Comparison of ENCODE assay signal across 20 cellular contexts in the genomic region with DNA sequence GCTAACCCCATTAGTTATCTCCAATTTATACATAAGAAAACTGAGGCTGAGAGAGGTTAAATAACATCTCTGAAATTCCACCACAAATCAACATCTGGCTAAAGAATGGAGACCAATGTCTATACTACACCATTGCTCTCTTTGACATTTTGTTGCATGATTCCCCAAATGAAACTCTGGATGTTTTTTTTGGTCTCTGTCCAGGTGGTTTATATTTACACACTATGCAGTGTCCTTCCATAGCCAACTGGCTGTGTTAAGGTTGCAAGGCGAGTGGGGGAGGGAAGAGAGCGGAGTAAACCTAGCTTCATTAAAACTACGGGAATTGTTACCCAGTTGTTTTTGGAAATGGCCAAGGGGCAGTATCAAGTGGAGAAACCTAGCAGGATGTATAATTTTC.
A peak's percentile ranks its signal among the peaks of the same experiment; 100 is the strongest.
DNase-seq lines count a peak whose midpoint lies in the region; ATAC-seq, FAIRE-seq and TF ChIP-seq lines count a peak whose summit lies in the region.
"Had no signal": no experiment of that assay in that cellular context is flagged by ENCODE, and none has a peak within 500 bp of the region (broad histone marks: within the 10 kb centered on the region; RNA-seq: fewer than 3 reads in every experiment).

No MANE protein-coding gene starts in this region.

- CTCF ChIA-PET in endothelial cell of umbilical vein (lab: Charles Lee) = no interaction called here

- no peaks in the 10 kb centered on the region for H3K27me3 ChIP-seq in endothelial cell of umbilical vein (ENCODE audit: control insufficient read depth in 2 of 2, insufficient read depth in 2 of 2, low read length in 2 of 2)
- H3K27me3 ChIP-seq: Peyer's patch had no signal

- ATAC-seq in HG02852 (IDR thresholded peaks at IDR 0.05; ENCODE audit: unreplicated experiment) = no peak
- no peak for ATAC-seq in HG03565 (IDR thresholded peaks at IDR 0.05; ENCODE audit: unreplicated experiment)
- ATAC-seq: A549 had no signal

- no peak overlapping the region for H3K4me3 ChIP-seq in endothelial cell of umbilical vein (replicated peaks in 1 of 3; ENCODE audit: insufficient read depth in 1 of 3, low read depth in 1 of 3, low read length in 3 of 3)
- H3K4me3 ChIP-seq: A549, Peyer's patch had no signal

- H3K9ac ChIP-seq in endothelial cell of umbilical vein (replicated peaks; ENCODE audit: extremely low read depth, insufficient read depth, low read length) = no peak overlapping the region

- H3K9me3 ChIP-seq in endothelial cell of umbilical vein (replicated peaks; ENCODE audit: control insufficient read depth, insufficient read depth, low read length) = no peaks in the 10 kb centered on the region
- H3K9me3 ChIP-seq: A549, Peyer's patch had no signal

- POLR2A ChIA-PET in endothelial cell of umbilical vein (lab: Charles Lee) = no interaction called here

- no peaks in the 10 kb centered on the region for H3K79me2 ChIP-seq in endothelial cell of umbilical vein (ENCODE audit: control insufficient read depth, insufficient read depth, low read length)

- H2AFZ ChIP-seq in endothelial cell of umbilical vein (ENCODE audit: low read depth, low read length) = peak overlapping the region; percentile 13

- BruUV-seq in endothelial cell of umbilical vein (replicated peaks; lab: Mats Ljungman, UMichigan) = no TSS peak

- H4K20me1 ChIP-seq in endothelial cell of umbilical vein (replicated peaks; ENCODE audit: control insufficient read depth, extremely low read depth, insufficient read depth, low read length) = no peaks in the 10 kb centered on the region

- DNase-seq in EH (ENCODE audit: low read depth) (peak; percentile 42), NCI-H69 (lab: John Stamatoyannopoulos, UW) (peak; percentile 63), endothelial cell of umbilical vein (ENCODE audit: low read depth, low spot score) (no peak), left kidney (ENCODE audit: low read depth, low spot score) (peak; percentile 37), GDM1 (lab: John Stamatoyannopoulos, UW) (no peak), NCI-H510A treated with DMSO at 0.1 percent for 48 hours (lab: John Stamatoyannopoulos, UW) (no peak)
- DNase-seq: AML-193; CD4-positive, CD25-positive, alpha-beta regulatory T cell; DMS79 treated with DMSO at 0.1 percent for 48 hours; Kasumi-1; MV-4-11; NCI-H1417 treated with DMSO at 0.1 percent for 48 hours; NCI-H2227 treated with DMSO at 0.1 percent for 48 hours; NCI-H774; Peyer's patch; SHP77 had no signal

- H3K27ac ChIP-seq in endothelial cell of umbilical vein (ENCODE audit: insufficient read depth, low read depth, low read length) = no peak overlapping the region
- H3K27ac ChIP-seq: A549, Peyer's patch had no signal

- H3K4me1 ChIP-seq in endothelial cell of umbilical vein (ENCODE audit: control insufficient read depth, extremely low read depth, insufficient read depth, low read length) = peaks cover 17% of the 10 kb centered on the region
- H3K4me1 ChIP-seq: A549, Peyer's patch had no signal

- H3K9me1 ChIP-seq in endothelial cell of umbilical vein (replicated peaks; ENCODE audit: control insufficient read depth, extremely low read depth, insufficient read depth, low read length) = no peaks in the 10 kb centered on the region

- intact Hi-C loops in endothelial cell of umbilical vein (cut with micrococcal nuclease) = loop anchor here (5.0 kb wide), 1 partner anchor 83 kb away; no protein-coding TSS in a partner anchor

- no peak for TF ChIP-seq POLR2A in endothelial cell of umbilical vein (IDR thresholded peaks at IDR 0.05; ENCODE audit: low read depth, low read length)

- H3K36me3 ChIP-seq in endothelial cell of umbilical vein (ENCODE audit: control insufficient read depth in 2 of 2, extremely low read depth in 1 of 2, insufficient read depth in 2 of 2, low read length in 2 of 2) = no peaks in the 10 kb centered on the region
- H3K36me3 ChIP-seq: Peyer's patch had no signal

- dilution Hi-C loops in endothelial cell of umbilical vein (cut with MboI; ENCODE audit: extremely low pct_ligation_motif_present, low sequenced_read_pairs) = no loop called here

- TF ChIP-seq CTCF in endothelial cell of umbilical vein (IDR thresholded peaks at IDR 0.05; ENCODE audit: extremely low read depth in 1 of 2, insufficient read depth in 1 of 2, low read depth in 1 of 2, low read length in 2 of 2) = no peak

- FAIRE-seq in endothelial cell of umbilical vein (lab: Jason Lieb, UNC) = no peak
- FAIRE-seq: A549, H1 had no signal

- H3K4me2 ChIP-seq in endothelial cell of umbilical vein (ENCODE audit: insufficient read depth, low read length) = no peak overlapping the region
- H3K4me2 ChIP-seq: A549 had no signal

TF ChIP-seq in endothelial cell of umbilical vein, 7 proteins besides CTCF, POLR2A, EP300 and RAD21:
- TF ChIP-seq EZH2 (IDR thresholded peaks at IDR 0.05; ENCODE audit: borderline replicate concordance, low read depth, low read length, severe bottlenecking) (no peak), GATA2 (IDR thresholded peaks at IDR 0.05; ENCODE audit: insufficient read depth, insufficient read length, low read depth, low read length) (no peak), FOS (IDR thresholded peaks at IDR 0.05; ENCODE audit: borderline replicate concordance, insufficient read depth, low read length) (no peak), POLR2AphosphoS5 (IDR thresholded peaks at IDR 0.05; ENCODE audit: insufficient read depth, low read depth, low read length) (no peak), JUN (IDR thresholded peaks at IDR 0.05; ENCODE audit: borderline replicate concordance, insufficient read depth, insufficient read length, low read depth) (no peak), MYC (IDR thresholded peaks at IDR 0.05; ENCODE audit: low read depth, low read length) (no peak)
- TF ChIP-seq, protein P1, sequence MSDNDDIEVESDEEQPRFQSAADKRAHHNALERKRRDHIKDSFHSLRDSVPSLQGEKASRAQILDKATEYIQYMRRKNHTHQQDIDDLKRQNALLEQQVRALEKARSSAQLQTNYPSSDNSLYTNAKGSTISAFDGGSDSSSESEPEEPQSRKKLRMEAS (IDR thresholded peaks at IDR 0.05; ENCODE audit: insufficient read depth, insufficient read length) = no peak

Comparison
In these comparisons a context has a peak if more than half of its experiments do, and no peak if none do; other contexts are left out.
1. DNase-seq: peak in EH (single experiment), NCI-H69 (single experiment) and left kidney (single experiment); none in endothelial cell of umbilical vein (single experiment), GDM1 (single experiment) and NCI-H510A treated with DMSO at 0.1 percent for 48 hours (single experiment).